Comparison of ENCODE assay signal across 8 cellular contexts in genomic region chr1:247111636-247112478, GRCh38. TPM values are rescaled to one million over a fixed set of nuclear protein-coding genes. Genes with fewer than 3 reads are reported as not detected.
DNase-seq lines count a peak whose midpoint lies in the region; ATAC-seq, FAIRE-seq and TF ChIP-seq lines count a peak whose summit lies in the region.

No MANE protein-coding gene starts in this region.

- H3K27me3 Mint-ChIP-seq in CD8-positive, alpha-beta T cell (ENCODE audit: low read depth): peaks cover 42% of the 10 kb centered on the region

- no peaks in the 10 kb centered on the region; the same call in 2 of the 3 replicates for H3K79me2 ChIP-seq in K562 (ENCODE audit: control insufficient read depth, insufficient read depth, low read length)

- H3K36me3 Mint-ChIP-seq in CD8-positive, alpha-beta T cell: no peaks in the 10 kb centered on the region

- no peaks in the 10 kb centered on the region for H3K36me3 ChIP-seq in CD8-positive, alpha-beta T cell (ENCODE audit: insufficient read depth, low read length)
- H3K36me3 ChIP-seq in K562 (ENCODE audit: control insufficient read depth, insufficient read depth, low read length): no peaks in the 10 kb centered on the region

- CTCF ChIA-PET in CD8-positive, alpha-beta T cell (lab: Charles Lee): no interaction called here
- CTCF ChIA-PET in K562 (lab: Yijun Ruan, JAX; ENCODE audit: low intra/inter-chr PET ratio): interaction anchor here (0.6 kb wide), 1 partner anchor 1956 kb away, joined by 3 read pairs; no protein-coding TSS in a partner anchor

- TF ChIP-seq POLR2A in K562 (conservative IDR thresholded peaks at IDR 0.05): peak; percentile 68

- no peaks in the 10 kb centered on the region for H3K9me1 ChIP-seq in K562 (ENCODE audit: control insufficient read depth, insufficient read depth, low read length)

- H2AFZ ChIP-seq in K562 (ENCODE audit: low read depth, low read length): peak overlapping the region; percentile 100

- peaks cover 9% of the 10 kb centered on the region for H3K4me1 ChIP-seq in CD8-positive, alpha-beta T cell (ENCODE audit: insufficient read depth, low read length)
- peaks cover 4 to 34% of the 10 kb centered on the region in 2 experiments for H3K4me1 ChIP-seq in K562 (replicated peaks in 1 of 2; ENCODE audit: control insufficient read depth in 2 of 2, insufficient read depth in 2 of 2, low read length in 2 of 2)

- no peaks in the 10 kb centered on the region for H3K9me3 Mint-ChIP-seq in CD8-positive, alpha-beta T cell

- FAIRE-seq in K562 (lab: Jason Lieb, UNC): peak; percentile 52

- H3K4me2 ChIP-seq in K562 (ENCODE audit: insufficient read depth, low read length): peak overlapping the region; percentile 84

- no peak for TF ChIP-seq RAD21 in K562 (CRISPR knock-in tag; conservative IDR thresholded peaks at IDR 0.05 in 1 of 2, IDR thresholded peaks at IDR 0.05 in 1 of 2)

- no peak for TF ChIP-seq CTCF in CD8-positive, alpha-beta T cell (IDR thresholded peaks at IDR 0.05)
- no peak for TF ChIP-seq CTCF in K562 (IDR thresholded peaks at IDR 0.05 in 2 of 3, conservative IDR thresholded peaks at IDR 0.05 in 1 of 3; ENCODE audit: insufficient read depth in 2 of 3, low read depth in 1 of 3, low read length in 3 of 3)

- no peaks in the 10 kb centered on the region for H4K20me1 ChIP-seq in K562 (replicated peaks; ENCODE audit: control insufficient read depth, insufficient read depth, low read length)

- no peak overlapping the region for H3K27ac Mint-ChIP-seq in CD8-positive, alpha-beta T cell

- BruUV-seq in K562 (replicated peaks; lab: Mats Ljungman, UMichigan): TSS peak; percentile 44

- intact Hi-C loops in CD8-positive, alpha-beta T cell (cut with DNase I, micrococcal nuclease): loop anchor here (5.0 kb wide), 2 partner anchors 220 to 255 kb away; partner anchors contain the start of gene ZNF496 (in 1 of the 2)
- intact Hi-C loops in K562 (cut with micrococcal nuclease): loop anchor here (5.0 kb wide), 1 partner anchor 100 kb away; no protein-coding TSS in a partner anchor
- intact Hi-C loops in posterior vena cava (cut with DNase I): no loop called here

- peak overlapping the region; percentile 46 for H3K4me3 ChIP-seq in CD8-positive, alpha-beta T cell (ENCODE audit: low read depth, low read length)
- H3K4me3 ChIP-seq in K562: peak overlapping the region; percentile 68

- no peaks in the 10 kb centered on the region for H3K9me3 ChIP-seq in CD8-positive, alpha-beta T cell (ENCODE audit: low read length)
- peaks cover 5% of the 10 kb centered on the region for H3K9me3 ChIP-seq in K562 (replicated peaks; ENCODE audit: control insufficient read depth, insufficient read depth, low read depth, low read length)

- WGBS in K562 (ENCODE audit: insufficient coverage, low coverage, missing lambda C conversion rate): 9% methylated on average over 59 of the region's 88 CpGs

- H3K27me3 ChIP-seq in CD8-positive, alpha-beta T cell (ENCODE audit: insufficient read depth, low read length): peaks cover 6% of the 10 kb centered on the region
- no peaks in the 10 kb centered on the region for H3K27me3 ChIP-seq in K562 (ENCODE audit: control insufficient read depth in 2 of 2, insufficient read depth in 2 of 2, low read length in 2 of 2)

- peaks cover 8% of the 10 kb centered on the region for H3K4me1 Mint-ChIP-seq in CD8-positive, alpha-beta T cell (ENCODE audit: low read depth)

- TF ChIP-seq EP300 in K562 (IDR thresholded peaks at IDR 0.05; ENCODE audit: low read length): no peak

- peak; percentile 51 for ATAC-seq in CD8-positive, alpha-beta T cell
- ATAC-seq in K562 (peak; percentile 95), GM18519 (IDR thresholded peaks at IDR 0.05; ENCODE audit: low FRiP score, unreplicated experiment) (no peak), HG02852 (IDR thresholded peaks at IDR 0.05; ENCODE audit: unreplicated experiment) (no peak)

- DNase-seq in CD8-positive, alpha-beta T cell: no peak
- DNase-seq in HuH-7 (ENCODE audit: low spot score) (peak; percentile 88), K562 (ENCODE audit: extremely low read depth in 1 of 4, low spot score in 3 of 4) (peak; percentile 83 to 85 (median 84)), hepatic stellate cell (ENCODE audit: low spot score) (peak; percentile 79), posterior vena cava (ENCODE audit: low spot score) (peak; percentile 92), GOT3 (lab: John Stamatoyannopoulos, UW) (no peak)

- no peak overlapping the region for H3K27ac ChIP-seq in CD8-positive, alpha-beta T cell (ENCODE audit: low read depth, low read length)
- H3K27ac ChIP-seq in K562 (ENCODE audit: extremely low read depth, low read depth, low read length): peak overlapping the region; percentile 82

- H3K9ac ChIP-seq in K562 (ENCODE audit: insufficient read depth in 1 of 2, low read depth in 2 of 2, low read length in 2 of 2): peak overlapping the region; percentile 72 to 94

- in situ Hi-C loops in K562 (cut with MboI): no loop called here

- peak overlapping the region; percentile 49 for H3K4me3 Mint-ChIP-seq in CD8-positive, alpha-beta T cell

- POLR2A ChIA-PET in CD8-positive, alpha-beta T cell (lab: Charles Lee): no interaction called here
- POLR2A ChIA-PET in K562 (lab: Yijun Ruan, JAX): interaction anchor here (0.9 to 1.8 kb wide), 3 partner anchors 13 to 219 kb away, joined by 3 to 8 read pairs (median 7); partner anchors contain the start of gene ZNF670

RNA-seq across cellular contexts. Expression of gene ZNF669, which starts 7.7 kb away (rescaled TPM):
- 10 to 100 TPM; 15.5 to 23.2 TPM for total RNA-seq in CD8-positive, alpha-beta T cell
- 15.0 and 38.1 TPM in 2 replicates for total RNA-seq in K562 (2011; cell fraction: chromatin; rRNA removed; ENCODE audit: low replicate concordance)
- 14.7 and 18.0 TPM in 2 replicates for total RNA-seq in K562 (2011; cell fraction: nucleolus; rRNA removed)
- 13.5 and 16.2 TPM in 2 replicates for total RNA-seq in K562 (2011; cell fraction: nucleoplasm; rRNA removed)
- total RNA-seq in K562 (2014; rRNA removed) (9.8 and 10.9 TPM in 2 replicates), K562 (2014; rRNA removed; fragmentation: Illumina TruSeq; extraction: Trizol) (18.3 and 21.1 TPM in 2 replicates), K562 (2015; rRNA removed; fragmentation: Illumina TruSeq; extraction: Trizol) (14.4 and 16.1 TPM in 2 replicates), K562 (2021) (8.0 and 10.2 TPM in 2 replicates), posterior vena cava (1 to 10 TPM; 5.7 to 6.4 TPM)
- polyA plus RNA-seq in K562 (2011; rRNA removed) (8.2 and 10.9 TPM in 2 replicates), K562 (2014; fragmentation: Illumina TruSeq; extraction: Trizol) (10.3 and 12.1 TPM in 2 replicates), K562 (2014; fragmentation: Nextera tagmentation; extraction: Ambion mirVana) (1 to 10 TPM; 5.3 to 6.3 TPM), K562 (2014; rRNA removed) (8.2 and 9.2 TPM in 2 replicates)
- polyA plus RNA-seq in K562 (2011; cell fraction: cytosol; rRNA removed): 5.2 and 5.7 TPM in 2 replicates
- 3.2 and 3.9 TPM in 2 replicates for polyA plus RNA-seq in K562 (2011; cell fraction: nucleus; rRNA removed)
- 6.4 and 8.0 TPM in 2 replicates for polyA plus RNA-seq in K562 (2012)
- 15.3 and 21.4 TPM in 2 replicates for polyA minus RNA-seq in K562 (2011; rRNA and poly(A)+ RNA removed)
- 4.2 and 5.3 TPM in 2 replicates for polyA minus RNA-seq in K562 (2011; cell fraction: cytosol; rRNA and poly(A)+ RNA removed)
- 9.8 and 17.3 TPM in 2 replicates for polyA minus RNA-seq in K562 (2011; cell fraction: nucleus; rRNA and poly(A)+ RNA removed)

RNA-seq across cellular contexts. Expression of gene ZNF670, which starts 33.2 kb away (rescaled TPM):
- under 1 TPM in 1 of 2 experiments, not detected in 1; 0.17 TPM for total RNA-seq in CD8-positive, alpha-beta T cell
- 4.5 and 17.1 TPM in 2 replicates for total RNA-seq in K562 (2011; cell fraction: chromatin; rRNA removed; ENCODE audit: low replicate concordance)
- total RNA-seq in K562 (2011; cell fraction: nucleolus; rRNA removed): 2.8 and 5.1 TPM in 2 replicates
- 6.5 and 7.7 TPM in 2 replicates for total RNA-seq in K562 (2011; cell fraction: nucleoplasm; rRNA removed)
- total RNA-seq in K562 (2014; rRNA removed) (6.7 and 8.9 TPM in 2 replicates), K562 (2014; rRNA removed; fragmentation: Illumina TruSeq; extraction: Trizol) (14.5 and 17.8 TPM in 2 replicates), K562 (2015; rRNA removed; fragmentation: Illumina TruSeq; extraction: Trizol) (10.3 and 11.2 TPM in 2 replicates), K562 (2021) (7.1 and 7.9 TPM in 2 replicates), posterior vena cava (1 to 10 TPM; 3.3 to 3.9 TPM)
- polyA plus RNA-seq in K562 (2011; rRNA removed) (9.7 and 11.8 TPM in 2 replicates), K562 (2014; fragmentation: Illumina TruSeq; extraction: Trizol) (11.1 and 12.4 TPM in 2 replicates), K562 (2014; fragmentation: Nextera tagmentation; extraction: Ambion mirVana) (10 to 100 TPM; 17.3 to 23.4 TPM), K562 (2014; rRNA removed) (8.2 and 8.7 TPM in 2 replicates)
- 1.1 and 2.6 TPM in 2 replicates for polyA plus RNA-seq in K562 (2011; cell fraction: cytosol; rRNA removed)
- 2.7 and 4.4 TPM in 2 replicates for polyA plus RNA-seq in K562 (2011; cell fraction: nucleus; rRNA removed)
- 5.9 and 6.1 TPM in 2 replicates for polyA plus RNA-seq in K562 (2012)
- 11.7 and 13.9 TPM in 2 replicates for polyA minus RNA-seq in K562 (2011; rRNA and poly(A)+ RNA removed)
- polyA minus RNA-seq in K562 (2011; cell fraction: cytosol; rRNA and poly(A)+ RNA removed): 3.2 and 4.0 TPM in 2 replicates
- polyA minus RNA-seq in K562 (2011; cell fraction: nucleus; rRNA and poly(A)+ RNA removed): 3.4 and 6.0 TPM in 2 replicates

RNA-seq across cellular contexts. Expression of gene ZNF124, which starts 60.0 kb away (rescaled TPM):
- total RNA-seq in CD8-positive, alpha-beta T cell: 10 to 100 TPM; 22.4 to 23.4 TPM
- total RNA-seq in K562 (2011; cell fraction: chromatin; rRNA removed; ENCODE audit: low replicate concordance): 52.9 and 136 TPM in 2 replicates
- total RNA-seq in K562 (2011; cell fraction: nucleolus; rRNA removed): 31.4 and 39.0 TPM in 2 replicates
- 62.0 and 100 TPM in 2 replicates for total RNA-seq in K562 (2011; cell fraction: nucleoplasm; rRNA removed)
- total RNA-seq in K562 (2014; rRNA removed): 28.2 and 31.2 TPM in 2 replicates
- total RNA-seq in K562 (2014; rRNA removed; fragmentation: Illumina TruSeq; extraction: Trizol): 71.5 and 74.9 TPM in 2 replicates
- 63.2 and 68.5 TPM in 2 replicates for total RNA-seq in K562 (2015; rRNA removed; fragmentation: Illumina TruSeq; extraction: Trizol)
- total RNA-seq in K562 (2021): 43.1 and 47.1 TPM in 2 replicates
- polyA plus RNA-seq in K562 (2011; rRNA removed): 20.2 TPM in 2 replicates
- 3.4 and 9.2 TPM in 2 replicates for polyA plus RNA-seq in K562 (2011; cell fraction: cytosol; rRNA removed)
- polyA plus RNA-seq in K562 (2011; cell fraction: nucleus; rRNA removed): 13.8 and 23.5 TPM in 2 replicates
- 9.4 and 9.9 TPM in 2 replicates for polyA plus RNA-seq in K562 (2012)
- 14.7 and 15.0 TPM in 2 replicates for polyA plus RNA-seq in K562 (2014; fragmentation: Illumina TruSeq; extraction: Trizol)
- polyA plus RNA-seq in K562 (2014; fragmentation: Nextera tagmentation; extraction: Ambion mirVana): 10 to 100 TPM in 1 of 2 experiments, 1 to 10 TPM in 1; 7.6 to 13.6 TPM
- polyA plus RNA-seq in K562 (2014; rRNA removed): 12.5 and 13.5 TPM in 2 replicates
- polyA minus RNA-seq in K562 (2011; rRNA and poly(A)+ RNA removed): 141 and 252 TPM in 2 replicates
- 58.9 and 64.8 TPM in 2 replicates for polyA minus RNA-seq in K562 (2011; cell fraction: cytosol; rRNA and poly(A)+ RNA removed)
- 21.0 and 48.3 TPM in 2 replicates for polyA minus RNA-seq in K562 (2011; cell fraction: nucleus; rRNA and poly(A)+ RNA removed)
- total RNA-seq in posterior vena cava: 10 to 100 TPM; 15.5 to 22.9 TPM

Comparison
In these comparisons a context has a peak if more than half of its experiments do, and no peak if none do; other contexts are left out.
1. ATAC-seq: peak in CD8-positive, alpha-beta T cell (single experiment) and K562 (single experiment); none in GM18519 (single experiment) and HG02852 (single experiment).
2. DNase-seq: peak in HuH-7 (single experiment), K562 (4 of 4), hepatic stellate cell (single experiment) and posterior vena cava (single experiment); none in CD8-positive, alpha-beta T cell (0 of 7) and GOT3 (single experiment).
3. intact Hi-C loops: an anchor here in CD8-positive, alpha-beta T cell (5.0 kb wide) and K562 (5.0 kb wide); none called in posterior vena cava.